9 cellular contexts compared by ENCODE assay signal in the genomic region with DNA sequence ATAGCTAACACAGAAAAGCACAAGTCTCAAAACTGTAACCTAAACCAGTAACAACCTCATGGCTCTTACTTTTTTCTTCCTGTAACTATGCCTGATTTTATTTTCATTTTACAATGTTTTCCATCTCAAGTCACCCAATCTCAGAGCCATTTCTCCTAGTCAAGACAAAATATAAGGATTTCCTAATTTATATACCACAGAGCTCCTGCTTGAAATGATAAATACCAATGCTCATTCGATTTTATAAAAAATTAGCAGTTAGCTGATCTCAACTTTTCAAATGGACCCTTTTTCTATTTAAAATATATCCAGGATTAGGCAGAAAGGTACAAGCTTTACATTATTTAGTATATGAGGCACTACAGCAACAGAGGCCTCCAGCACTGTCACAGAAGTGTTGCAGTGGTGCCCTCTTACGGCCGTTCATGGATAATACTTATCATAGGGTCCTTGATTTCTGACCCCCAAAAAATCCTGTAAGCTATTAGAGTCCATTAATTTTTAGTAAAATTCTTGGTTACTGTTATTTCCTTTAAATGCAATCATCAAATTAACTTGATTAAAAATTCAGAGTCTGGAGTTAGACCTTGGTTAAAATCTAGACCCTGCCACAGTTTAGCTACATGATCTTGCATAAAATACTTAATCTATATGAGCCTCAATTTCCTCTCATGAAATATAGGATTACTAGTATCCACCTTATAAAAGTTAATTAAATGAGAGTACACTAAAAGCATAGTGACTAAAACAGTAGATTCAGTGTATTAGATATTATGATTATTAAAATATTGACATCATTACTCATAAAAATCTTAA.
DNase-seq lines count a peak whose midpoint lies in the region; ATAC-seq, FAIRE-seq and TF ChIP-seq lines count a peak whose summit lies in the region.
"Had no signal": no experiment of that assay in that cellular context is flagged by ENCODE, and none has a peak within 500 bp of the region (broad histone marks: within the 10 kb centered on the region; RNA-seq: fewer than 3 reads in every experiment).

No MANE protein-coding gene starts in this region.

- H3K4me1 ChIP-seq in H1 (replicated peaks in 1 of 4; ENCODE audit: control insufficient read depth in 3 of 4, insufficient read depth in 4 of 4, low read length in 3 of 4) = no peaks in the 10 kb centered on the region

- no peak for FAIRE-seq in H1 (lab: Jason Lieb, UNC)

- no peak overlapping the region for H3K4ac ChIP-seq in H1 (replicated peaks; ENCODE audit: insufficient read length, low read depth, low read length)

- H3K9me3 ChIP-seq in H1 (ENCODE audit: insufficient read depth in 2 of 2, low read depth in 1 of 2, low read length in 1 of 2) (no peaks in the 10 kb centered on the region), neural cell (ENCODE audit: low read length) (no peaks in the 10 kb centered on the region)

- no peak overlapping the region for H4K91ac ChIP-seq in H1 (replicated peaks; ENCODE audit: insufficient read length, low read length)

- no peak overlapping the region for H2AK5ac ChIP-seq in H1 (ENCODE audit: low read depth, low read length)

- 53% methylated on average over 3 of the region's 3 CpGs; no CpG with 5 or more reads in 1 of the 2 experiments for WGBS in H1 (ENCODE audit: extremely low coverage in 1 of 2, insufficient coverage in 1 of 2, insufficient read length in 1 of 2, insufficient replicate concordance in 2 of 2, low coverage in 1 of 2, low lambda C conversion rate in 2 of 2, missing lambda C conversion rate in 1 of 2), 2 experiments

- TF ChIP-seq RAD21 in H1 (IDR thresholded peaks at IDR 0.05 in 1 of 2, conservative IDR thresholded peaks at IDR 0.05 in 1 of 2; ENCODE audit: low read depth in 2 of 2, low read length in 2 of 2) (peak; percentile 57 to 65), neural cell (conservative IDR thresholded peaks at IDR 0.05) (peak; percentile 66)

- no peaks in the 10 kb centered on the region for H3F3A ChIP-seq in neural cell (ENCODE audit: insufficient read depth, low read length, poor library complexity, severe bottlenecking)

- H3K9me2 ChIP-seq in neural cell (ENCODE audit: insufficient read depth, low read length) = no peaks in the 10 kb centered on the region

- H3K23me2 ChIP-seq in H1 (ENCODE audit: low read depth, low read length) = peaks cover 2% of the 10 kb centered on the region; the same call in 1 of the 2 replicates

- no peak overlapping the region for H2BK20ac ChIP-seq in H1 (ENCODE audit: low read length)

- H3K23ac ChIP-seq in H1 (ENCODE audit: insufficient read length) = no peak overlapping the region

- H3K18ac ChIP-seq in H1 (ENCODE audit: extremely low read depth, low read length) = no peak overlapping the region

- no peaks in the 10 kb centered on the region for H4K20me1 ChIP-seq in H1 (replicated peaks in 1 of 2; ENCODE audit: control insufficient read depth in 1 of 2, insufficient read depth in 2 of 2, low read length in 2 of 2)
- H4K20me1 ChIP-seq in neural cell (ENCODE audit: insufficient read depth) = no peaks in the 10 kb centered on the region

- DNase-seq in GM03348 (ENCODE audit: low spot score) = peak; percentile 13
- peak; percentile 3 for DNase-seq in NCI-H69 (lab: John Stamatoyannopoulos, UW)
- no peak for DNase-seq in H1 (ENCODE audit: low read depth in 1 of 2, low spot score in 2 of 2)
- no peak for DNase-seq in activated T-cell treated with anti-CD3 and anti-CD28 coated beads, Interleukin-2, amount 50 U/mL, for 48 hours
- DNase-seq in T1000 (lab: John Stamatoyannopoulos, UW) = no peak

- POLR2A ChIA-PET in H1 (lab: Charles Lee; ENCODE audit: partially characterized antibody) = no interaction called here

- H3K27me3 ChIP-seq in H1 (replicated peaks in 1 of 4; ENCODE audit: control insufficient read depth in 3 of 4, extremely low read depth in 1 of 4, insufficient read depth in 3 of 4, low read length in 3 of 4) (peaks cover 0 to 1% (median 0%) of the 10 kb centered on the region in 4 experiments; a peak in 1 of 7 replicates), neural cell (ENCODE audit: insufficient read depth, low read depth, low read length) (no peaks in the 10 kb centered on the region)

- no peaks in the 10 kb centered on the region for H3K79me1 ChIP-seq in H1 (ENCODE audit: low read depth, low read length)

- H2AFZ ChIP-seq in H1 (ENCODE audit: low read length) (no peak overlapping the region), neural cell (ENCODE audit: low read depth, low read length) (no peak overlapping the region)

- no peak overlapping the region for H4K5ac ChIP-seq in H1 (ENCODE audit: insufficient read length, low read depth, low read length)

- ATAC-seq in HG03135 (IDR thresholded peaks at IDR 0.05; ENCODE audit: unreplicated experiment) (no peak), HG03442 (IDR thresholded peaks at IDR 0.05; ENCODE audit: unreplicated experiment) (no peak)

- H3K14ac ChIP-seq in H1 (ENCODE audit: insufficient read length) = no peak overlapping the region

- H3K79me2 ChIP-seq in H1 (ENCODE audit: control insufficient read depth in 1 of 2, insufficient read depth in 2 of 2, low read length in 2 of 2) = no peaks in the 10 kb centered on the region
- H3K79me2 ChIP-seq in neural cell (replicated peaks; ENCODE audit: insufficient read depth, low read length) = no peaks in the 10 kb centered on the region

- no peak overlapping the region for H3K9ac ChIP-seq in H1 (replicated peaks in 1 of 4; ENCODE audit: extremely low read depth in 1 of 4, low read depth in 3 of 4, low read length in 3 of 4)
- no peak overlapping the region for H3K9ac ChIP-seq in neural cell (ENCODE audit: low read length)

- no peak overlapping the region for H2BK12ac ChIP-seq in H1 (ENCODE audit: low read depth, low read length)

- H3K27ac ChIP-seq in H1 (ENCODE audit: low read depth, low read length) (no peak overlapping the region), neural cell (ENCODE audit: low read length) (no peak overlapping the region)
- H3K27ac ChIP-seq: epithelial cell of prostate had no signal

- TF ChIP-seq EP300 in H1 (IDR thresholded peaks at IDR 0.05; ENCODE audit: borderline replicate concordance in 1 of 2, low read depth in 2 of 2, low read length in 2 of 2) = no peak
- no peak for TF ChIP-seq EP300 in neural cell (conservative IDR thresholded peaks at IDR 0.05; ENCODE audit: poor library complexity, severe bottlenecking)

- no peak overlapping the region for H2BK15ac ChIP-seq in H1 (ENCODE audit: low read length)

- H2BK5ac ChIP-seq in H1 (ENCODE audit: low read depth, low read length) = no peak overlapping the region

- TF ChIP-seq CTCF in H1 (IDR thresholded peaks at IDR 0.05; ENCODE audit: control extremely low read depth in 1 of 3, insufficient read depth in 1 of 3, low read depth in 1 of 3, low read length in 3 of 3) (peak; percentile 21 to 46 (median 42)), neural cell (IDR thresholded peaks at IDR 0.05; ENCODE audit: poor library complexity, severe bottlenecking) (peak; percentile 64)

- TF ChIP-seq POLR2A in H1 (IDR thresholded peaks at IDR 0.05; ENCODE audit: control extremely low read depth in 1 of 2, low read depth in 2 of 2, low read length in 2 of 2) = no peak

- peaks cover 2 to 58% (median 24%) of the 10 kb centered on the region in 4 experiments; a peak in 5 of 8 replicates for H3K36me3 ChIP-seq in H1 (ENCODE audit: control insufficient read depth in 2 of 4, insufficient read depth in 4 of 4, low read length in 3 of 4)
- H3K36me3 ChIP-seq in neural cell (ENCODE audit: insufficient read depth, low read length) = peaks cover 25% of the 10 kb centered on the region

- CTCF ChIA-PET in H1 (lab: Charles Lee; ENCODE audit: partially characterized antibody) = interaction anchor here (0.7 to 2.4 kb wide), 22 partner anchors 8 to 498 kb away, joined by 3 to 14 read pairs (median 3); no protein-coding TSS in a partner anchor

- H3K4me2 ChIP-seq in H1 (ENCODE audit: insufficient read depth in 1 of 2, low read depth in 2 of 2, low read length in 2 of 2) (no peak overlapping the region), neural cell (ENCODE audit: low read length) (no peak overlapping the region)

- H4K8ac ChIP-seq in H1 (ENCODE audit: extremely low read depth, insufficient read depth, low read length) = no peak overlapping the region

- no peak overlapping the region for H3K56ac ChIP-seq in H1 (replicated peaks; ENCODE audit: insufficient read length, low read depth, low read length)

- H3K4me3 ChIP-seq in H1 (ENCODE audit: extremely low read depth in 1 of 4, insufficient read depth in 2 of 4, low read depth in 3 of 4, low read length in 4 of 4) (no peak overlapping the region), neural cell (ENCODE audit: low read length) (no peak overlapping the region)

- no peak overlapping the region for H2BK120ac ChIP-seq in H1 (replicated peaks; ENCODE audit: low read depth, low read length)

TF ChIP-seq in H1, 55 proteins besides CTCF, POLR2A, EP300 and RAD21:
- no peak for TF ChIP-seq CBX8 (IDR thresholded peaks at IDR 0.05; ENCODE audit: borderline replicate concordance, low read depth, low read length)

TF ChIP-seq in neural cell, 6 proteins besides CTCF, POLR2A, EP300 and RAD21:
- TF ChIP-seq SMC3 (conservative IDR thresholded peaks at IDR 0.05; ENCODE audit: poor library complexity) (peak; percentile 62), EZH2 (IDR thresholded peaks at IDR 0.05; ENCODE audit: borderline replicate concordance, insufficient read depth, low read length, poor library complexity, severe bottlenecking) (no peak)

Comparison
In these comparisons a context has a peak if more than half of its experiments do, and no peak if none do; other contexts are left out.
1. DNase-seq: peak in GM03348 (single experiment) and NCI-H69 (single experiment); none in H1 (0 of 2), activated T-cell treated with anti-CD3 and anti-CD28 coated beads, Interleukin-2, amount 50 U/mL, for 48 hours (0 of 2) and T1000 (single experiment).